Comparison of ENCODE assay signal across 11 cellular contexts in the genomic region with DNA sequence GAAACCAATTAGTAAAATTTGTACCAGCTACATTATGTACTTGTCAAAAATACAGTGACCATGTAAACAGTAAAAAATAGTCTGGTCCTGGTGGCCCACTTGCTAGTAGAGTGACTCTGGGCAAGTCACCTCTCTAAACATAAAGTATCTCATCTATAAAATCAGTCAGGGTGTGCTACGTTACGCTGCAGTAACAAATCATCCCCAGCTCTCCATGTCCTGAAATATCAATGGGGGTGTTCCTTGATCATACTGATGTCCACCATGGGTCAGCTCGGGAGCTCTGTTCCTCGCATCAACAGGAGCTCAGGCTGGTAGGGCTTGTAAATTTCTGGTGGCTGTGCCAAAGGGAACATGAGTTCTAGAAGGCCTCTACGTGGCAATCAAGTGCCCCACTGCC.
"Had no signal": no experiment of that assay in that cellular context is flagged by ENCODE, and none has a peak within 500 bp of the region (broad histone marks: within the 10 kb centered on the region; RNA-seq: fewer than 3 reads in every experiment).

No MANE protein-coding gene starts in this region.

- FAIRE-seq: H1, H54 had no signal

- H3K4me2 ChIP-seq: GM23338 had no signal

- H3K36me3 ChIP-seq: HAP-1 had no signal

- H3K27ac ChIP-seq: GM23248 had no signal

- H3K9me3 ChIP-seq: HAP-1 had no signal

- H2AFZ ChIP-seq: GM23248, GM23338 had no signal

- DNase-seq: GM23248, GOT3, H7, H9, HCEC 1CT, HFFc6 had no signal

- H3K4me3 ChIP-seq: GM23248, GM23338, HAP-1 had no signal

- ATAC-seq: GM23338, HCT116 had no signal

- H3K9ac ChIP-seq: GM23248 had no signal
